Comparison of ENCODE assay signal across 31 cellular contexts in the genomic region with DNA sequence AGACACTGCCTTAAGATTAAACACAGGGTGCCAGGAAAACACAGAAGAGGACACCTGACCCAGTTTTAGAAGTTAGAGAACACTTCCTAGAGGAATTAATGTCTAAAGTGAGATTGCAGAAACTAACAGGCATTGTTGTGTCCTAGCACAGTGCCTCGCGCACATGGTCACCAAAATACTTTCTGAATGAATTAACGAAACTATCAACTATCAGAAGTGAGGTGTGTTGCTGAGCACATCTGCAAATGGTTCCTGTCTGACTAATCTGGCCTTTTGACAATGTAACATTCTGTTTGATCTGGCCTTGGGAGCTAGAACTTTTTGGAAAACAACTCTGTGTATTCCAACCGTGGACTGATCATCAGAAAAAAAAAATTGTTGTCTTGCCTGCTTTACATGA.
DNase-seq lines count a peak whose midpoint lies in the region; ATAC-seq, FAIRE-seq and TF ChIP-seq lines count a peak whose summit lies in the region.
"Had no signal": no experiment of that assay in that cellular context is flagged by ENCODE, and none has a peak within 500 bp of the region (broad histone marks: within the 10 kb centered on the region; RNA-seq: fewer than 3 reads in every experiment).

No MANE protein-coding gene starts in this region.

- H4K20me1 ChIP-seq in H9 (ENCODE audit: control insufficient read depth, insufficient read depth, insufficient read length): no peaks in the 10 kb centered on the region
- H4K20me1 ChIP-seq: BLaER1 had no signal

- no peak overlapping the region for H3T11ph ChIP-seq in H9 (ENCODE audit: low read length)

- intact Hi-C loops in activated CD8-positive, alpha-beta T cell treated with anti-CD3 and anti-CD28 coated beads for 36 hours (cut with micrococcal nuclease): no loop called here

- H3K36me3 Mint-ChIP-seq in H9 (ENCODE audit: insufficient read depth in 1 of 3, low read depth in 3 of 3): no peaks in the 10 kb centered on the region
- no peaks in the 10 kb centered on the region for H3K36me3 Mint-ChIP-seq in activated CD8-positive, alpha-beta T cell treated with anti-CD3 and anti-CD28 coated beads for 36 hours (ENCODE audit: low read depth)
- H3K36me3 Mint-ChIP-seq: activated naive CD4-positive, alpha-beta T cell treated with anti-CD3 and anti-CD28 coated beads, Interleukin-2, amount 50 U/mL, for 24 hours; memory B cell had no signal

- H3K27ac ChIP-seq in H9 (ENCODE audit: insufficient read length, low read depth, low read length): no peak overlapping the region
- H3K27ac ChIP-seq: BLaER1, brain microvascular endothelial cell, esophagus muscularis mucosa, left lung, Peyer's patch, tibial nerve had no signal

- H3K23ac ChIP-seq in H9 (ENCODE audit: insufficient read length, low read depth, low read length): no peak overlapping the region

- no peak overlapping the region for H4K8ac ChIP-seq in H9 (replicated peaks; ENCODE audit: insufficient read length, low read depth, low read length)

- H3K4me1 Mint-ChIP-seq in H9: peaks cover 10 to 11% of the 10 kb centered on the region in 2 experiments
- H3K4me1 Mint-ChIP-seq in activated CD8-positive, alpha-beta T cell treated with anti-CD3 and anti-CD28 coated beads for 36 hours (ENCODE audit: low read depth): no peaks in the 10 kb centered on the region
- H3K4me1 Mint-ChIP-seq: activated naive CD4-positive, alpha-beta T cell treated with anti-CD3 and anti-CD28 coated beads, Interleukin-2, amount 50 U/mL, for 24 hours; memory B cell; nephron had no signal

- no peak overlapping the region for H4K5ac ChIP-seq in H9 (ENCODE audit: insufficient read length, low read depth, low read length)

- DNase-seq in H9 (no peak), urothelium cell line (ENCODE audit: low spot score) (no peak), NCI-H345 (lab: John Stamatoyannopoulos, UW) (no peak)
- DNase-seq in activated CD8-positive, alpha-beta T cell treated with anti-CD3 and anti-CD28 coated beads for 36 hours: no peak
- DNase-seq: activated CD4-positive, alpha-beta T cell treated with anti-CD3 and anti-CD28 coated beads for 4 hours; activated CD8-positive, alpha-beta memory T cell treated with anti-CD3 and anti-CD28 coated beads for 24 hours; activated T-cell treated with anti-CD3 and anti-CD28 coated beads for 4 hours; amniotic stem cell; brain microvascular endothelial cell; DMS 273 treated with DMSO at 0.1 percent for 48 hours; dorsolateral prefrontal cortex; foreskin fibroblast; islet precursor cell; left lung; NCI-H2029 treated with DMSO at 0.1 percent for 48 hours; Peyer's patch; SHP77 treated with DMSO at 0.1 percent for 48 hours; stimulated activated CD4-positive, alpha-beta T cell treated with anti-CD3 and anti-CD28 coated beads, Interleukin-15, amount 100 ng/mL, for 24 hours; stimulated activated CD4-positive, alpha-beta T cell treated with anti-CD3 and anti-CD28 coated beads, Interleukin-4, amount 100 ng/mL, for 4 hours had no signal

- no peak overlapping the region for H3K27ac Mint-ChIP-seq in H9
- H3K27ac Mint-ChIP-seq in activated CD8-positive, alpha-beta T cell treated with anti-CD3 and anti-CD28 coated beads for 36 hours: no peak overlapping the region
- H3K27ac Mint-ChIP-seq: activated naive CD4-positive, alpha-beta T cell treated with anti-CD3 and anti-CD28 coated beads, Interleukin-2, amount 50 U/mL, for 24 hours; memory B cell; nephron; T-helper 2 cell treated with Interferon-gamma antibody and Interleukin-4, amounts not matched to agents 5 μg/mL and 100 μg/mL, for 36 hours had no signal

- H3K23me2 ChIP-seq in H9 (ENCODE audit: insufficient read length, low read depth, low read length, poor library complexity, severe bottlenecking): no peaks in the 10 kb centered on the region

- H2AK5ac ChIP-seq in H9 (ENCODE audit: insufficient read length, low read length): no peak overlapping the region

- no peak overlapping the region for H3K4me2 ChIP-seq in H9 (ENCODE audit: insufficient read depth, insufficient read length, low read length)
- H3K4me2 ChIP-seq: BLaER1 had no signal

- H2AFZ ChIP-seq in H9 (ENCODE audit: low read length): no peak overlapping the region

- H3K4ac ChIP-seq in H9 (ENCODE audit: low read depth, low read length): no peak overlapping the region

- H2BK5ac ChIP-seq in H9 (ENCODE audit: insufficient read length, low read length): no peak overlapping the region

- no peak overlapping the region for H2BK120ac ChIP-seq in H9 (ENCODE audit: low read depth, low read length, poor library complexity, severe bottlenecking)

- H3K27me3 Mint-ChIP-seq in H9 (ENCODE audit: low read depth): no peaks in the 10 kb centered on the region
- H3K27me3 Mint-ChIP-seq in activated CD8-positive, alpha-beta T cell treated with anti-CD3 and anti-CD28 coated beads for 36 hours: peaks cover 6% of the 10 kb centered on the region

- no peaks in the 10 kb centered on the region for H3K27me3 ChIP-seq in H9 (ENCODE audit: insufficient read depth, low read length)
- H3K27me3 ChIP-seq: BLaER1, brain microvascular endothelial cell, left lung, Peyer's patch, tibial nerve had no signal

- H3K4me1 ChIP-seq in H9 (ENCODE audit: insufficient read depth, low read length): no peaks in the 10 kb centered on the region; the same call in 1 of the 2 replicates
- H3K4me1 ChIP-seq: BLaER1, esophagus muscularis mucosa, left lung, Peyer's patch, tibial nerve had no signal

- H3K79me1 ChIP-seq in H9 (ENCODE audit: insufficient read depth, low read depth, low read length, poor library complexity, severe bottlenecking): no peaks in the 10 kb centered on the region

- H3K9me3 ChIP-seq in H9 (ENCODE audit: control insufficient read depth, low read depth, low read length): no peaks in the 10 kb centered on the region
- H3K9me3 ChIP-seq: BLaER1, esophagus muscularis mucosa, left lung, Peyer's patch, tibial nerve had no signal

- H3K79me2 ChIP-seq in H9 (ENCODE audit: insufficient read depth, low read length): no peaks in the 10 kb centered on the region

- no peaks in the 10 kb centered on the region for H3K9me3 Mint-ChIP-seq in H9
- no peaks in the 10 kb centered on the region for H3K9me3 Mint-ChIP-seq in activated CD8-positive, alpha-beta T cell treated with anti-CD3 and anti-CD28 coated beads for 36 hours
- H3K9me3 Mint-ChIP-seq: activated naive CD4-positive, alpha-beta T cell treated with anti-CD3 and anti-CD28 coated beads, Interleukin-2, amount 50 U/mL, for 24 hours; memory B cell; nephron; T-helper 2 cell treated with Interferon-gamma antibody and Interleukin-4, amounts not matched to agents 5 μg/mL and 100 μg/mL, for 36 hours had no signal

- TF ChIP-seq CTCF in H9 (conservative IDR thresholded peaks at IDR 0.05): no peak
- TF ChIP-seq CTCF in activated CD8-positive, alpha-beta T cell treated with anti-CD3 and anti-CD28 coated beads for 36 hours (IDR thresholded peaks at IDR 0.05): no peak

- H2BK15ac ChIP-seq in H9 (ENCODE audit: low read depth, low read length): no peak overlapping the region

- WGBS in H9 (ENCODE audit: extremely low coverage, insufficient read length, low lambda C conversion rate): no CpG with 5 or more reads among the region's 4 CpGs

- ATAC-seq in GM19025 (IDR thresholded peaks at IDR 0.05; ENCODE audit: low read depth, unreplicated experiment): peak; percentile 72
- ATAC-seq in HG03442 (IDR thresholded peaks at IDR 0.05; ENCODE audit: unreplicated experiment): peak; percentile 72
- ATAC-seq in HG02678 (IDR thresholded peaks at IDR 0.05; ENCODE audit: unreplicated experiment): no peak
- ATAC-seq in activated CD8-positive, alpha-beta T cell treated with anti-CD3 and anti-CD28 coated beads for 36 hours: no peak
- ATAC-seq: left lung had no signal

- FAIRE-seq in urothelium cell line (lab: Jason Lieb, UNC): no peak
- FAIRE-seq: endometrium, GM12892 had no signal

- H3K18ac ChIP-seq in H9 (ENCODE audit: insufficient read length, low read depth, low read length): no peak overlapping the region

- H4K91ac ChIP-seq in H9 (ENCODE audit: insufficient read length, low read depth, low read length): no peak overlapping the region

- no peak overlapping the region for H3K14ac ChIP-seq in H9 (ENCODE audit: insufficient read depth, low read length)

- CTCF ChIA-PET in activated CD8-positive, alpha-beta T cell treated with anti-CD3 and anti-CD28 coated beads for 36 hours (lab: Charles Lee): no interaction called here

- H2BK20ac ChIP-seq in H9 (ENCODE audit: low read depth, low read length, poor library complexity, severe bottlenecking): no peak overlapping the region

- no peak overlapping the region for H3K56ac ChIP-seq in H9 (ENCODE audit: insufficient read length, low read depth, low read length)

- no peak overlapping the region for H3K4me3 Mint-ChIP-seq in H9
- H3K4me3 Mint-ChIP-seq in activated CD8-positive, alpha-beta T cell treated with anti-CD3 and anti-CD28 coated beads for 36 hours: no peak overlapping the region
- H3K4me3 Mint-ChIP-seq: activated naive CD4-positive, alpha-beta T cell treated with anti-CD3 and anti-CD28 coated beads, Interleukin-2, amount 50 U/mL, for 24 hours; memory B cell; nephron; T-helper 2 cell treated with Interferon-gamma antibody and Interleukin-4, amounts not matched to agents 5 μg/mL and 100 μg/mL, for 36 hours had no signal

- POLR2A ChIA-PET in activated CD8-positive, alpha-beta T cell treated with anti-CD3 and anti-CD28 coated beads for 36 hours (lab: Charles Lee): no interaction called here

- peak overlapping the region; percentile 14 for H3K9ac ChIP-seq in H9 (ENCODE audit: extremely low read depth, insufficient read length, low read length)
- H3K9ac ChIP-seq: BLaER1 had no signal

- no peak overlapping the region for H2BK12ac ChIP-seq in H9 (ENCODE audit: insufficient read length, low read depth, low read length)

Comparison
In these comparisons a context has a peak if more than half of its experiments do, and no peak if none do; other contexts are left out.
1. ATAC-seq: peak in GM19025 (single experiment) and HG03442 (single experiment); none in HG02678 (single experiment) and activated CD8-positive, alpha-beta T cell treated with anti-CD3 and anti-CD28 coated beads for 36 hours (single experiment).